In the genomic region with DNA sequence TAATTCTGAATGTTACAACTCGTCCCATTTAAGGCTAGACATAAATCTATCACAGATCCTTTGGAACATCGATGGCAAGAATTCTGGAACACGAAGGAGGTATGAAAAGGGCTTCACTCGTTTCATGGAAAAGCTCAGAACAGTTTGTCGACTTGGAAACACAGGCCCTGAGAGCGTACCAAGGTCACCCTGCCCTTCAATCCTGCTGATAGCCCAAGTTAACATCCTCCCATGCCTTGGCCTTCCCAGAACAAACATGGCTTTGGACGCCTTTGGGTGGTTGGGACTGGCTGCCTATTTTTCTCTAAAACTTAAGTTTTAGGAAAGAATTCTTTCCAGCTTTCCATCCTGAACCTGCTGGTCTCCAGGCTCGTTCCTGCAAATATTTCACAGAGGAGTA, we compare ENCODE assay signal across 34 cellular contexts.
DNase-seq lines count a peak whose midpoint lies in the region; ATAC-seq, FAIRE-seq and TF ChIP-seq lines count a peak whose summit lies in the region.
"Had no signal": no experiment of that assay in that cellular context is flagged by ENCODE, and none has a peak within 500 bp of the region (broad histone marks: within the 10 kb centered on the region; RNA-seq: fewer than 3 reads in every experiment).

No MANE protein-coding gene starts in this region.

- intact Hi-C loops in ovary (cut with DNase I) (no loop called here), uterus (cut with DNase I; ENCODE audit: low total_unique reads) (no loop called here)

- TF ChIP-seq POLR2A in ovary (IDR thresholded peaks at IDR 0.05) (no peak), uterus (IDR thresholded peaks at IDR 0.05) (no peak)

- H3K9me3 Mint-ChIP-seq in neural progenitor cell = no peaks in the 10 kb centered on the region
- H3K9me3 Mint-ChIP-seq: CD14-positive monocyte; CD4-positive, alpha-beta memory T cell; CD4-positive, alpha-beta T cell; CD8-positive, alpha-beta memory T cell; CD8-positive, alpha-beta T cell had no signal

- H3K4me3 ChIP-seq in neural progenitor cell = no peak overlapping the region
- no peak overlapping the region for H3K4me3 ChIP-seq in ovary
- no peak overlapping the region for H3K4me3 ChIP-seq in uterus
- H3K4me3 ChIP-seq: A549; BLaER1; BLaER1 treated with 17β-estradiol and CSF1 and Interleukin-3, amounts not matched to agents 10 nM and 100 nM had no signal

- H3K36me3 ChIP-seq in neural progenitor cell = no peaks in the 10 kb centered on the region
- no peaks in the 10 kb centered on the region for H3K36me3 ChIP-seq in ovary
- H3K36me3 ChIP-seq in uterus = no peaks in the 10 kb centered on the region
- H3K36me3 ChIP-seq: BE2C; BLaER1; BLaER1 treated with 17β-estradiol and CSF1 and Interleukin-3, amounts not matched to agents 10 nM and 100 nM had no signal

- H3K9me3 ChIP-seq in neural progenitor cell (ENCODE audit: low read depth) (no peaks in the 10 kb centered on the region), ovary (no peaks in the 10 kb centered on the region), uterus (no peaks in the 10 kb centered on the region)
- H3K9me3 ChIP-seq: A549; BE2C; BLaER1; BLaER1 treated with 17β-estradiol and CSF1 and Interleukin-3, amounts not matched to agents 10 nM and 100 nM; Caco-2 had no signal

- peaks cover 6% of the 10 kb centered on the region for H3K4me1 ChIP-seq in neural progenitor cell
- peaks cover 5% of the 10 kb centered on the region for H3K4me1 ChIP-seq in ovary (ENCODE audit: insufficient read depth)
- H3K4me1 ChIP-seq in uterus = peaks cover 0 to 7% of the 10 kb centered on the region in 2 donors
- H3K4me1 ChIP-seq: A549; BE2C; BLaER1; BLaER1 treated with 17β-estradiol and CSF1 and Interleukin-3, amounts not matched to agents 10 nM and 100 nM; Caco-2 had no signal

- no peak for TF ChIP-seq EP300 in ovary (IDR thresholded peaks at IDR 0.05)

- ATAC-seq in GM21360 (IDR thresholded peaks at IDR 0.05; ENCODE audit: unreplicated experiment) = no peak
- ATAC-seq: A549; CD8-positive, alpha-beta T cell had no signal

- DNase-seq in neural progenitor cell (ENCODE audit: low spot score) (no peak), ovary (peak; percentile 31 to 71 (median 43)), uterus (peak; percentile 53 to 54), SHP77 (lab: John Stamatoyannopoulos, UW) (no peak), urothelium cell line (ENCODE audit: low spot score) (no peak)
- DNase-seq: 8988T; ACHN; AML-193; BE2C; C1 segment of cervical spinal cord; Caco-2; Calu3; CD4-positive, alpha-beta memory T cell; CD4-positive, alpha-beta T cell; CD4-positive, CD25-positive, alpha-beta regulatory T cell; CD8-positive, alpha-beta memory T cell; CD8-positive, alpha-beta T cell; COR-L47; DMS 273 treated with DMSO at 0.1 percent for 48 hours; DMS153; DMS53; DMS79; DND-41; EL had no signal

- no peak overlapping the region for H2AFZ ChIP-seq in neural progenitor cell (replicated peaks)

- peaks cover 2% of the 10 kb centered on the region for H3K27me3 Mint-ChIP-seq in neural progenitor cell (ENCODE audit: insufficient read depth, low read depth)
- H3K27me3 Mint-ChIP-seq: B cell; CD4-positive, alpha-beta memory T cell; CD4-positive, alpha-beta T cell; CD4-positive, CD25-positive, alpha-beta regulatory T cell had no signal

- peak overlapping the region; percentile 1 for H3K27ac Mint-ChIP-seq in neural progenitor cell
- H3K27ac Mint-ChIP-seq: B cell; CD14-positive monocyte; CD4-positive, alpha-beta memory T cell; CD4-positive, alpha-beta T cell; CD4-positive, CD25-positive, alpha-beta regulatory T cell; CD8-positive, alpha-beta memory T cell; CD8-positive, alpha-beta T cell had no signal

- FAIRE-seq in urothelium cell line (lab: Jason Lieb, UNC) = no peak
- FAIRE-seq: A204.1, A549, D721Med had no signal

- H3K27me3 ChIP-seq in neural progenitor cell (no peaks in the 10 kb centered on the region), ovary (no peaks in the 10 kb centered on the region), uterus (no peaks in the 10 kb centered on the region)
- H3K27me3 ChIP-seq: BE2C; BLaER1; BLaER1 treated with 17β-estradiol and CSF1 and Interleukin-3, amounts not matched to agents 10 nM and 100 nM had no signal

- H3K27ac ChIP-seq in neural progenitor cell (no peak overlapping the region), ovary (peak overlapping the region in 1 of 2 donors; percentile 20), uterus (peak overlapping the region; percentile 3 to 43)
- H3K27ac ChIP-seq: 22Rv1; A549; BLaER1; BLaER1 treated with 17β-estradiol and CSF1 and Interleukin-3, amounts not matched to agents 10 nM and 100 nM; C4-2B had no signal

- no peaks in the 10 kb centered on the region for H3K4me1 Mint-ChIP-seq in neural progenitor cell
- H3K4me1 Mint-ChIP-seq: B cell; CD14-positive monocyte; CD4-positive, alpha-beta memory T cell; CD4-positive, CD25-positive, alpha-beta regulatory T cell; CD8-positive, alpha-beta memory T cell had no signal

- no peak overlapping the region for H3K4me3 Mint-ChIP-seq in neural progenitor cell
- H3K4me3 Mint-ChIP-seq: B cell; CD14-positive monocyte; CD4-positive, alpha-beta memory T cell; CD4-positive, alpha-beta T cell; CD4-positive, CD25-positive, alpha-beta regulatory T cell; CD8-positive, alpha-beta memory T cell; CD8-positive, alpha-beta T cell had no signal

- no peaks in the 10 kb centered on the region for H3K79me2 ChIP-seq in neural progenitor cell (ENCODE audit: low read depth)

- no peaks in the 10 kb centered on the region for H3K36me3 Mint-ChIP-seq in neural progenitor cell
- H3K36me3 Mint-ChIP-seq: CD14-positive monocyte; CD4-positive, alpha-beta memory T cell; CD4-positive, CD25-positive, alpha-beta regulatory T cell; CD8-positive, alpha-beta memory T cell; CD8-positive, alpha-beta T cell had no signal

- no peak overlapping the region for H3K4me2 ChIP-seq in neural progenitor cell
- H3K4me2 ChIP-seq: A549; BLaER1; BLaER1 treated with 17β-estradiol and CSF1 and Interleukin-3, amounts not matched to agents 10 nM and 100 nM had no signal

- no peak overlapping the region for H3K9ac ChIP-seq in neural progenitor cell
- H3K9ac ChIP-seq: BLaER1; BLaER1 treated with 17β-estradiol and CSF1 and Interleukin-3, amounts not matched to agents 10 nM and 100 nM had no signal

- TF ChIP-seq CTCF in neural progenitor cell (IDR thresholded peaks at IDR 0.05) (no peak), ovary (IDR thresholded peaks at IDR 0.05) (no peak), uterus (IDR thresholded peaks at IDR 0.05) (no peak)

- 14 to 23% (median 15%) methylated on average over 8 of the region's 8 CpGs for WGBS in ovary, 3 donors

- no peaks in the 10 kb centered on the region for H3F3A ChIP-seq in neural progenitor cell (ENCODE audit: low read depth)

- no peaks in the 10 kb centered on the region for H4K20me1 ChIP-seq in neural progenitor cell (ENCODE audit: low read depth)
- H4K20me1 ChIP-seq: BLaER1; BLaER1 treated with 17β-estradiol and CSF1 and Interleukin-3, amounts not matched to agents 10 nM and 100 nM had no signal

Comparison
In these comparisons a context has a peak if more than half of its experiments do, and no peak if none do; other contexts are left out.
1. DNase-seq: peak in ovary (5 of 5) and uterus (2 of 2); none in neural progenitor cell (single experiment), SHP77 (0 of 2) and urothelium cell line (single experiment).